Comparison of ENCODE assay signal across 2 cellular contexts in the genomic region with DNA sequence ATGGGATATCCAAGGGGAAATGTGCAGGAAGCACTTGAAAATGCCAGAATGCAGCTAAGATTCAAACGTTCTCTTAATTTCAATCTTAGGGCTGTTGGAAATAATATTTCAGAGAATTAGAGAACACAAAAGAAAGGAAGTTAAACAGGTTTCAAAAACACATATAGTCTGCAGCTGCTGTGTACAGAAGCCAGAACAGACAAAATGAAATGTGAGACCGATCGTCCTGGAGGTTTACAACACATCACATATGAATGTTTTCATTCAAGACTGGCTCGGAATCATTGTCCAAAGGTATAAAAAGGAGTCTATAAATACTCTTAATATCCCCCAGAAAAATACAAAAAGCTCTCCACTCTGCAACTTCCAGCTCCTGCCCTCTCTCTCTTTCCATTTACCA.
A peak's percentile ranks its signal among the peaks of the same experiment; 100 is the strongest.
TF ChIP-seq lines count a peak whose summit lies in the region.

No MANE protein-coding gene starts in this region.

TF ChIP-seq in IMR-90, 13 proteins besides CTCF, POLR2A, EP300 and RAD21:
- TF ChIP-seq RCOR1 (IDR thresholded peaks at IDR 0.05; ENCODE audit: insufficient replicate concordance, low read length), result no peak
- TF ChIP-seq RFX5 (IDR thresholded peaks at IDR 0.05; ENCODE audit: low read depth, low read length), result no peak
- no peak for TF ChIP-seq MAFK (IDR thresholded peaks at IDR 0.05; ENCODE audit: low read depth, low read length)
- TF ChIP-seq MXI1 (IDR thresholded peaks at IDR 0.05; ENCODE audit: borderline replicate concordance, low read depth, low read length), result no peak
- TF ChIP-seq, protein P1, sequence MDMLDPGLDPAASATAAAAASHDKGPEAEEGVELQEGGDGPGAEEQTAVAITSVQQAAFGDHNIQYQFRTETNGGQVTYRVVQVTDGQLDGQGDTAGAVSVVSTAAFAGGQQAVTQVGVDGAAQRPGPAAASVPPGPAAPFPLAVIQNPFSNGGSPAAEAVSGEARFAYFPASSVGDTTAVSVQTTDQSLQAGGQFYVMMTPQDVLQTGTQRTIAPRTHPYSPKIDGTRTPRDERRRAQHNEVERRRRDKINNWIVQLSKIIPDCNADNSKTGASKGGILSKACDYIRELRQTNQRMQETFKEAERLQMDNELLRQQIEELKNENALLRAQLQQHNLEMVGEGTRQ (IDR thresholded peaks at IDR 0.05; ENCODE audit: low read depth, low read length), result no peak
- no peak for TF ChIP-seq CHD1 (IDR thresholded peaks at IDR 0.05; ENCODE audit: low read depth, low read length)
- TF ChIP-seq NFE2L2 (IDR thresholded peaks at IDR 0.05; ENCODE audit: low read depth, low read length), result no peak
- no peak for TF ChIP-seq MAZ (IDR thresholded peaks at IDR 0.05; ENCODE audit: borderline replicate concordance, low read depth, low read length)
- TF ChIP-seq, protein P2, sequence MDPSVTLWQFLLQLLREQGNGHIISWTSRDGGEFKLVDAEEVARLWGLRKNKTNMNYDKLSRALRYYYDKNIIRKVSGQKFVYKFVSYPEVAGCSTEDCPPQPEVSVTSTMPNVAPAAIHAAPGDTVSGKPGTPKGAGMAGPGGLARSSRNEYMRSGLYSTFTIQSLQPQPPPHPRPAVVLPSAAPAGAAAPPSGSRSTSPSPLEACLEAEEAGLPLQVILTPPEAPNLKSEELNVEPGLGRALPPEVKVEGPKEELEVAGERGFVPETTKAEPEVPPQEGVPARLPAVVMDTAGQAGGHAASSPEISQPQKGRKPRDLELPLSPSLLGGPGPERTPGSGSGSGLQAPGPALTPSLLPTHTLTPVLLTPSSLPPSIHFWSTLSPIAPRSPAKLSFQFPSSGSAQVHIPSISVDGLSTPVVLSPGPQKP (IDR thresholded peaks at IDR 0.05; ENCODE audit: borderline replicate concordance, low read depth, low read length), result no peak
- no peak for TF ChIP-seq CEBPB (IDR thresholded peaks at IDR 0.05; ENCODE audit: low read depth, low read length)
- TF ChIP-seq BHLHE40 (IDR thresholded peaks at IDR 0.05; ENCODE audit: low read depth, low read length), result no peak
- no peak for TF ChIP-seq FOS (IDR thresholded peaks at IDR 0.05; ENCODE audit: low read depth, low read length)
- no peak for TF ChIP-seq SMC3 (IDR thresholded peaks at IDR 0.05; ENCODE audit: low read depth, low read length)

TF ChIP-seq in GM12878, 131 proteins besides CTCF, POLR2A, EP300 and RAD21:
- TF ChIP-seq SREBF2 (IDR thresholded peaks at IDR 0.05; ENCODE audit: low read length) (no peak), CBX3 (IDR thresholded peaks at IDR 0.05; ENCODE audit: borderline replicate concordance, low read depth) (no peak), POLR2AphosphoS5 (IDR thresholded peaks at IDR 0.05; ENCODE audit: low read length) (peak; percentile 11; the same call in 1 of the 2 replicates)
